Comparison of ENCODE assay signal across 29 cellular contexts in the genomic region with DNA sequence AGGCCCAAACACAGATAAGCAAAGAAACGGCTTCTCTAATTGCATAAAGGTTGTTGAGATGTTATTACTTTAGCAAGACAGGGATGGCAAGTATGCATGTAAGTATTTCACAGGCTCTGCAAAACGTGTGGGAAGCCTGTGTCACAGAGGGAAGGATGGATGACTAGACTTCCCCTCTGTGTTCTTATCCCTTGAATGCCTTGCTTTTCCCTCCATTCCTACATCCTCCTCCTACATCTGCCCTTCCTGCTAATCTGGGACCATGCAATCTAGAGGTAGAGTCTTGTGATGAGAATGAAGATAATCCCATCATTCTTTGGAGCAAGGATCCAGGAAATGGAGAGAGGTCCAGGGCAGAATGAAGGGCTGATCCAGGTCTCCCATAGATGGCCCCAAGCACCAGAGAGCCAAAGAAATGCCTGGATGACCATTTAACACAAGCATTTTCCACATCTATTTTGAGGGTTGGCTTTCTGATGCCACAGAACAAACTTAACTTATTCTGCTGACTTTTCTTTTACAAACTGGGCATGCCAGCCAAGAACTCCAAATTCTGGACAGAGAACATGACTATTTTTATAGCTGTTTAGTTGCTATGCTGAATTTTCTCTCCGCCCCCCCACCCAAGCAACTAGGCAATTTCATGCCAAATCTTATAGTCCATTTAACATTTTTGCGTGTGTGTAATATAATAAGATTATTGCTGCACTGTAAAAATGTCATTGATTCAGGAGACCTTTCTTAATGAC. TPM values are rescaled to one million over a fixed set of nuclear protein-coding genes. Genes with fewer than 3 reads are reported as not detected.
DNase-seq lines count a peak whose midpoint lies in the region; ATAC-seq, FAIRE-seq and TF ChIP-seq lines count a peak whose summit lies in the region.
"Had no signal": no experiment of that assay in that cellular context is flagged by ENCODE, and none has a peak within 500 bp of the region (broad histone marks: within the 10 kb centered on the region; RNA-seq: fewer than 3 reads in every experiment).

No MANE protein-coding gene starts in this region.

- BruUV-seq in endothelial cell of umbilical vein (replicated peaks; lab: Mats Ljungman, UMichigan): TSS peak; percentile 21

- intact Hi-C loops in heart left ventricle (cut with DNase I): no loop called here
- intact Hi-C loops in Right ventricle myocardium inferior (cut with DNase I): no loop called here
- intact Hi-C loops in endothelial cell of umbilical vein (cut with micrococcal nuclease): no loop called here
- intact Hi-C loops in sigmoid colon (cut with DNase I): no loop called here
- intact Hi-C loops in ovary (cut with DNase I): no loop called here

- WGBS in heart left ventricle, 4 donors: 41 to 53% (median 52%) methylated on average over 4 of the region's 4 CpGs
- WGBS in sigmoid colon, 2 donors: 76 to 77% methylated on average over 4 of the region's 4 CpGs
- 49 to 59% (median 58%) methylated on average over 4 of the region's 4 CpGs for WGBS in ovary, 3 donors

- H3K4me1 ChIP-seq in heart left ventricle (peaks cover 13 to 91% (median 77%) of the 10 kb centered on the region in 12 donors), endothelial cell of umbilical vein (ENCODE audit: control insufficient read depth, extremely low read depth, insufficient read depth, low read length) (peaks cover 33% of the 10 kb centered on the region), sigmoid colon (peaks cover 0 to 44% (median 32%) of the 10 kb centered on the region in 4 donors), ovary (ENCODE audit: insufficient read depth) (peaks cover 3% of the 10 kb centered on the region)

- no peaks in the 10 kb centered on the region for H3K9me1 ChIP-seq in endothelial cell of umbilical vein (replicated peaks; ENCODE audit: control insufficient read depth, extremely low read depth, insufficient read depth, low read length)

- no peaks in the 10 kb centered on the region for H3K27me3 Mint-ChIP-seq in osteocyte (ENCODE audit: unreplicated experiment)

- H3K27me3 ChIP-seq in heart left ventricle (no peaks in the 10 kb centered on the region), endothelial cell of umbilical vein (ENCODE audit: control insufficient read depth in 2 of 2, insufficient read depth in 2 of 2, low read length in 2 of 2) (no peaks in the 10 kb centered on the region), sigmoid colon (no peaks in the 10 kb centered on the region), ovary (no peaks in the 10 kb centered on the region)
- H3K27me3 ChIP-seq: brain microvascular endothelial cell, gastrocnemius medialis, spleen, upper lobe of right lung had no signal

- POLR2A ChIA-PET in endothelial cell of umbilical vein (lab: Charles Lee): no interaction called here

- DNase-seq in heart left ventricle (no peak), Right ventricle myocardium inferior (ENCODE audit: missing footprints) (no peak), endothelial cell of umbilical vein (ENCODE audit: low read depth, low spot score) (peak; percentile 73), osteocyte (ENCODE audit: extremely low spot score, unreplicated experiment) (no peak), sigmoid colon (no peak), mesenteric fat pad (ENCODE audit: low spot score) (no peak), ovary (no peak)
- DNase-seq: activated CD4-positive, alpha-beta T cell treated with anti-CD3 and anti-CD28 coated beads for 4 hours; activated CD8-positive, alpha-beta memory T cell treated with anti-CD3 and anti-CD28 coated beads for 24 hours; activated gamma-delta T cell treated with Interleukin-2 at 50 U/mL for 16 hours; activated naive CD8-positive, alpha-beta T cell treated with anti-CD3 and anti-CD28 coated beads, Interleukin-2, amount 50 U/mL, for 24 hours; activated T-cell treated with anti-CD3 and anti-CD28 coated beads, Interleukin-2, amount 50 U/mL, for 1 hour; brain microvascular endothelial cell; DND-41; effector CD8-positive, alpha-beta T cell; gastrocnemius medialis; Kasumi-1; left ventricle myocardium superior; naive thymus-derived CD4-positive, alpha-beta T cell; NCI-H2171 treated with DMSO at 0.1 percent for 48 hours; NCI-H526 treated with DMSO at 0.1 percent for 48 hours; SIG-M5; spleen; SW 1271; T-helper 9 cell; upper lobe of right lung had no signal

- H3K27ac ChIP-seq in heart left ventricle (peak overlapping the region in 11 of 12 donors; percentile 2 to 67 (median 47)), endothelial cell of umbilical vein (ENCODE audit: insufficient read depth, low read depth, low read length) (peak overlapping the region; percentile 47), sigmoid colon (peak overlapping the region in 1 of 4 donors; percentile 36), ovary (no peak overlapping the region)
- H3K27ac ChIP-seq: 22Rv1, brain microvascular endothelial cell, upper lobe of right lung, VCaP had no signal

- CTCF ChIA-PET in endothelial cell of umbilical vein (lab: Charles Lee): interaction anchor here (1.2 to 2.0 kb wide), 4 partner anchors 8 to 93 kb away, joined by 3 to 7 read pairs (median 4); no protein-coding TSS in a partner anchor

- H3K4me1 Mint-ChIP-seq in osteocyte (ENCODE audit: unreplicated experiment): peaks cover 79% of the 10 kb centered on the region
- H3K4me1 Mint-ChIP-seq: activated naive CD8-positive, alpha-beta T cell treated with anti-CD3 and anti-CD28 coated beads, Interleukin-2, amount 50 U/mL, for 24 hours; naive thymus-derived CD4-positive, alpha-beta T cell had no signal

- H3K4me3 ChIP-seq in heart left ventricle (no peak overlapping the region), endothelial cell of umbilical vein (replicated peaks in 1 of 3; ENCODE audit: insufficient read depth in 1 of 3, low read depth in 1 of 3, low read length in 3 of 3) (no peak overlapping the region), sigmoid colon (no peak overlapping the region), ovary (no peak overlapping the region)
- H3K4me3 ChIP-seq: gastrocnemius medialis, spleen, upper lobe of right lung had no signal

- dilution Hi-C loops in endothelial cell of umbilical vein (cut with MboI; ENCODE audit: extremely low pct_ligation_motif_present, low sequenced_read_pairs): no loop called here

- H3K36me3 ChIP-seq in heart left ventricle (peaks cover 0 to 16% (median 3%) of the 10 kb centered on the region in 9 donors), endothelial cell of umbilical vein (ENCODE audit: control insufficient read depth in 2 of 2, extremely low read depth in 1 of 2, insufficient read depth in 2 of 2, low read length in 2 of 2) (peaks cover 3% of the 10 kb centered on the region in 2 experiments), sigmoid colon (no peaks in the 10 kb centered on the region), ovary (no peaks in the 10 kb centered on the region)
- H3K36me3 ChIP-seq: gastrocnemius medialis, spleen, upper lobe of right lung had no signal

- no peak overlapping the region for H3K4me3 Mint-ChIP-seq in osteocyte (ENCODE audit: unreplicated experiment)
- H3K4me3 Mint-ChIP-seq: activated naive CD8-positive, alpha-beta T cell treated with anti-CD3 and anti-CD28 coated beads, Interleukin-2, amount 50 U/mL, for 24 hours; naive thymus-derived CD4-positive, alpha-beta T cell had no signal

- H3K9me3 Mint-ChIP-seq in osteocyte (ENCODE audit: unreplicated experiment): no peaks in the 10 kb centered on the region
- H3K9me3 Mint-ChIP-seq: activated naive CD8-positive, alpha-beta T cell treated with anti-CD3 and anti-CD28 coated beads, Interleukin-2, amount 50 U/mL, for 24 hours; naive thymus-derived CD4-positive, alpha-beta T cell had no signal

- TF ChIP-seq EP300 in sigmoid colon (IDR thresholded peaks at IDR 0.05) (no peak), ovary (IDR thresholded peaks at IDR 0.05) (no peak)

- H3K79me2 ChIP-seq in endothelial cell of umbilical vein (ENCODE audit: control insufficient read depth, insufficient read depth, low read length): peaks cover 99% of the 10 kb centered on the region

- H2AFZ ChIP-seq in endothelial cell of umbilical vein (ENCODE audit: low read depth, low read length): no peak overlapping the region

- TF ChIP-seq CTCF in heart left ventricle (IDR thresholded peaks at IDR 0.05) (no peak), endothelial cell of umbilical vein (IDR thresholded peaks at IDR 0.05; ENCODE audit: extremely low read depth in 1 of 2, insufficient read depth in 1 of 2, low read depth in 1 of 2, low read length in 2 of 2) (no peak), osteocyte (IDR thresholded peaks at IDR 0.05) (no peak), sigmoid colon (IDR thresholded peaks at IDR 0.05) (no peak), ovary (IDR thresholded peaks at IDR 0.05) (no peak)

- H3K4me2 ChIP-seq in endothelial cell of umbilical vein (ENCODE audit: insufficient read depth, low read length): peak overlapping the region; percentile 39

- H3K9me3 ChIP-seq in heart left ventricle (no peaks in the 10 kb centered on the region), endothelial cell of umbilical vein (replicated peaks; ENCODE audit: control insufficient read depth, insufficient read depth, low read length) (no peaks in the 10 kb centered on the region), sigmoid colon (no peaks in the 10 kb centered on the region), ovary (no peaks in the 10 kb centered on the region)
- H3K9me3 ChIP-seq: gastrocnemius medialis, spleen, upper lobe of right lung had no signal

- H3K36me3 Mint-ChIP-seq in osteocyte (ENCODE audit: unreplicated experiment): peaks cover 15% of the 10 kb centered on the region
- H3K36me3 Mint-ChIP-seq: naive thymus-derived CD4-positive, alpha-beta T cell had no signal

- peak; percentile 95 for FAIRE-seq in endothelial cell of umbilical vein (lab: Jason Lieb, UNC)

- peak overlapping the region; percentile 77 for H3K27ac Mint-ChIP-seq in osteocyte (ENCODE audit: unreplicated experiment)
- H3K27ac Mint-ChIP-seq: activated naive CD8-positive, alpha-beta T cell treated with anti-CD3 and anti-CD28 coated beads, Interleukin-2, amount 50 U/mL, for 24 hours; naive thymus-derived CD4-positive, alpha-beta T cell had no signal

- TF ChIP-seq POLR2A in heart left ventricle (IDR thresholded peaks at IDR 0.05) (no peak), endothelial cell of umbilical vein (IDR thresholded peaks at IDR 0.05; ENCODE audit: low read depth, low read length) (no peak), sigmoid colon (IDR thresholded peaks at IDR 0.05) (no peak), ovary (IDR thresholded peaks at IDR 0.05) (no peak)

- H3K9ac ChIP-seq in endothelial cell of umbilical vein (replicated peaks; ENCODE audit: extremely low read depth, insufficient read depth, low read length): no peak overlapping the region

- H4K20me1 ChIP-seq in endothelial cell of umbilical vein (replicated peaks; ENCODE audit: control insufficient read depth, extremely low read depth, insufficient read depth, low read length): no peaks in the 10 kb centered on the region

- no peak for ATAC-seq in heart left ventricle
- ATAC-seq in Right ventricle myocardium inferior: no peak
- no peak for ATAC-seq in GM19395 (IDR thresholded peaks at IDR 0.05; ENCODE audit: unreplicated experiment)
- ATAC-seq: activated naive CD8-positive, alpha-beta T cell treated with anti-CD3 and anti-CD28 coated beads, Interleukin-2, amount 50 U/mL, for 24 hours; gastrocnemius medialis; left ventricle myocardium superior; naive thymus-derived CD4-positive, alpha-beta T cell; upper lobe of right lung had no signal

RNA-seq across cellular contexts. Expression of a gene that starts 48.1 kb away (rescaled TPM):
- 100 to 1,000 TPM; 115 to 279 (median 173) TPM for total RNA-seq in heart left ventricle
- 10 to 100 TPM; 47.1 to 69.4 TPM for polyA plus RNA-seq in heart left ventricle
- total RNA-seq in Right ventricle myocardium inferior: 175 TPM
- 245 and 306 TPM in 2 replicates for total RNA-seq in endothelial cell of umbilical vein
- 104 and 122 TPM in 2 replicates for polyA plus RNA-seq in endothelial cell of umbilical vein
- 102 and 113 TPM in 2 replicates for polyA plus RNA-seq in endothelial cell of umbilical vein (2011; cell fraction: cytosol; rRNA removed)
- polyA plus RNA-seq in endothelial cell of umbilical vein (2011; cell fraction: nucleus; rRNA removed): 172 and 240 TPM in 2 replicates
- 254 and 260 TPM in 2 replicates for polyA plus RNA-seq in endothelial cell of umbilical vein (2012)
- polyA minus RNA-seq in endothelial cell of umbilical vein: 288 and 312 TPM in 2 replicates
- polyA minus RNA-seq in endothelial cell of umbilical vein (2011; cell fraction: cytosol; rRNA and poly(A)+ RNA removed): 21.4 TPM
- 288 and 311 TPM in 2 replicates for polyA minus RNA-seq in endothelial cell of umbilical vein (2011; cell fraction: nucleus; rRNA and poly(A)+ RNA removed)
- 208 and 222 TPM in 2 replicates for total RNA-seq in osteocyte
- total RNA-seq in sigmoid colon: 10 to 100 TPM; 44.1 to 52.4 (median 46.9) TPM
- polyA plus RNA-seq in sigmoid colon: 10 to 100 TPM in 2 of 3 donors, 1 to 10 TPM in 1; 3.6 to 24.0 (median 18.3) TPM
- total RNA-seq in mesenteric fat pad: 249 TPM
- 100 to 1,000 TPM in 1 of 7 donors, 10 to 100 TPM in 6; 39.6 to 109 (median 67.2) TPM for total RNA-seq in ovary
- 100 to 1,000 TPM in 1 of 2 donors, 10 to 100 TPM in 1; 56.2 to 134 TPM for polyA plus RNA-seq in ovary
- polyA plus RNA-seq: naive thymus-derived CD4-positive, alpha-beta T cell had no signal

Comparison
In these comparisons a context has a peak if more than half of its experiments do, and no peak if none do; other contexts are left out.
1. H3K27ac ChIP-seq: peak in heart left ventricle (11 of 12) and endothelial cell of umbilical vein (single experiment); none in ovary (0 of 2).